20 cellular contexts compared by ENCODE assay signal in genomic region chr2:178513876-178514275, GRCh38. TPM values are rescaled to one million over a fixed set of nuclear protein-coding genes. Genes with fewer than 3 reads are reported as not detected.
DNase-seq lines count a peak whose midpoint lies in the region; ATAC-seq and TF ChIP-seq lines count a peak whose summit lies in the region.
"Had no signal": no experiment of that assay in that cellular context is flagged by ENCODE, and none has a peak within 500 bp of the region (broad histone marks: within the 10 kb centered on the region; RNA-seq: fewer than 3 reads in every experiment).

No MANE protein-coding gene starts in this region.

- intact Hi-C loops in right lobe of liver (cut with DNase I), result no loop called here

- H4K20me1 ChIP-seq in KMS-11 (ENCODE audit: insufficient read depth), result no peaks in the 10 kb centered on the region

- no peaks in the 10 kb centered on the region for H3K9me3 ChIP-seq in right lobe of liver
- no peaks in the 10 kb centered on the region for H3K9me3 ChIP-seq in effector memory CD4-positive, alpha-beta T cell (ENCODE audit: control insufficient read depth, low read length)
- H3K9me3 ChIP-seq: esophagus muscularis mucosa, heart right ventricle, lower lobe of right lung, sigmoid colon, SJSA1 had no signal

- TF ChIP-seq CTCF in KMS-11 (conservative IDR thresholded peaks at IDR 0.05; ENCODE audit: low read depth, low read length), result no peak
- TF ChIP-seq CTCF in right lobe of liver (IDR thresholded peaks at IDR 0.05), result no peak

- peaks cover 29% of the 10 kb centered on the region for H3K4me1 Mint-ChIP-seq in activated T-helper 17 cell treated with anti-CD3 and anti-CD28 coated beads, Interleukin-2, amount 50 U/mL, for 72 hours

- no peaks in the 10 kb centered on the region for H3K36me3 ChIP-seq in KMS-11 (ENCODE audit: insufficient read depth)
- peaks cover 0 to 5% (median 2%) of the 10 kb centered on the region in 4 donors for H3K36me3 ChIP-seq in right lobe of liver
- no peaks in the 10 kb centered on the region for H3K36me3 ChIP-seq in effector memory CD4-positive, alpha-beta T cell (ENCODE audit: control insufficient read depth, insufficient read depth, low read length)
- H3K36me3 ChIP-seq: SJSA1 had no signal

- H3K27me3 ChIP-seq in KMS-11 (ENCODE audit: insufficient read depth, low read depth) (no peaks in the 10 kb centered on the region), right lobe of liver (no peaks in the 10 kb centered on the region)
- no peaks in the 10 kb centered on the region for H3K27me3 ChIP-seq in effector memory CD4-positive, alpha-beta T cell (replicated peaks; ENCODE audit: control insufficient read depth, insufficient read depth, low read length, poor library complexity, severe bottlenecking)
- H3K27me3 ChIP-seq: esophagus muscularis mucosa, heart right ventricle, sigmoid colon, SJSA1 had no signal

- no peaks in the 10 kb centered on the region for H3K9me3 Mint-ChIP-seq in activated T-helper 17 cell treated with anti-CD3 and anti-CD28 coated beads, Interleukin-2, amount 50 U/mL, for 72 hours
- H3K9me3 Mint-ChIP-seq: activated naive CD8-positive, alpha-beta T cell treated with anti-CD3 and anti-CD28 coated beads, Interleukin-2, amount 50 U/mL, for 24 hours; central memory CD8-positive, alpha-beta T cell had no signal

- peak; percentile 18 for DNase-seq in AG20443 (ENCODE audit: low spot score)
- no peak for DNase-seq in right lobe of liver
- no peak for DNase-seq in effector memory CD4-positive, alpha-beta T cell
- DNase-seq in NCI-H2081 (lab: John Stamatoyannopoulos, UW), result no peak
- DNase-seq: activated CD4-positive, alpha-beta T cell treated with anti-CD3 and anti-CD28 coated beads for 1 hour; activated naive CD8-positive, alpha-beta T cell treated with anti-CD3 and anti-CD28 coated beads, Interleukin-2, amount 50 U/mL, for 24 hours; GF-D8; heart right ventricle; lower lobe of right lung; NCI-H187; NCI-H510A treated with DMSO at 0.1 percent for 48 hours; sigmoid colon; stimulated activated CD4-positive, alpha-beta T cell treated with anti-CD3 and anti-CD28 coated beads, Interleukin-2, amount 100 ng/mL, for 24 hours; T1000 had no signal

- H3K4me1 ChIP-seq in KMS-11 (ENCODE audit: low read depth, poor library complexity, severe bottlenecking), result peaks cover 39% of the 10 kb centered on the region
- H3K4me1 ChIP-seq in right lobe of liver, result no peaks in the 10 kb centered on the region
- H3K4me1 ChIP-seq in effector memory CD4-positive, alpha-beta T cell (ENCODE audit: control insufficient read depth, insufficient read depth, low read length, poor library complexity, severe bottlenecking), result no peaks in the 10 kb centered on the region
- H3K4me1 ChIP-seq: esophagus muscularis mucosa, heart right ventricle, lower lobe of right lung, sigmoid colon had no signal

- no peak for ATAC-seq in activated T-helper 17 cell treated with anti-CD3 and anti-CD28 coated beads, Interleukin-2, amount 50 U/mL, for 72 hours (replicated peaks)
- ATAC-seq in right lobe of liver (peak in 3 of 4 donors; percentile 16 to 51 (median 30)), HG02763 (IDR thresholded peaks at IDR 0.05; ENCODE audit: unreplicated experiment) (no peak)
- ATAC-seq: heart right ventricle, lower lobe of right lung had no signal

- H3K9ac ChIP-seq in KMS-11, result no peak overlapping the region

- H3K4me2 ChIP-seq in KMS-11, result peak overlapping the region; percentile 39

- H3K4me3 ChIP-seq in KMS-11 (IDR thresholded peaks at IDR 0.05; ENCODE audit: insufficient read depth, low read depth, low read length), result peak overlapping the region; percentile 8
- H3K4me3 ChIP-seq in right lobe of liver, result no peak overlapping the region
- no peak overlapping the region for H3K4me3 ChIP-seq in effector memory CD4-positive, alpha-beta T cell (ENCODE audit: insufficient read depth, low read depth, low read length, poor library complexity, severe bottlenecking)
- H3K4me3 ChIP-seq: esophagus muscularis mucosa, heart right ventricle, lower lobe of right lung, sigmoid colon, SJSA1 had no signal

- H3K27me3 Mint-ChIP-seq in activated T-helper 17 cell treated with anti-CD3 and anti-CD28 coated beads, Interleukin-2, amount 50 U/mL, for 72 hours, result no peaks in the 10 kb centered on the region
- H3K27me3 Mint-ChIP-seq: activated naive CD8-positive, alpha-beta T cell treated with anti-CD3 and anti-CD28 coated beads, Interleukin-2, amount 50 U/mL, for 24 hours; central memory CD8-positive, alpha-beta T cell had no signal

- H3K27ac Mint-ChIP-seq in activated T-helper 17 cell treated with anti-CD3 and anti-CD28 coated beads, Interleukin-2, amount 50 U/mL, for 72 hours, result peak overlapping the region; percentile 94

- H3K27ac ChIP-seq in KMS-11, result no peak overlapping the region
- H3K27ac ChIP-seq in right lobe of liver, result no peak overlapping the region
- H3K27ac ChIP-seq in effector memory CD4-positive, alpha-beta T cell (ENCODE audit: insufficient read depth, low read length, poor library complexity, severe bottlenecking), result no peak overlapping the region
- H3K27ac ChIP-seq: esophagus muscularis mucosa, heart right ventricle, lower lobe of right lung, sigmoid colon, SJSA1 had no signal

- peak overlapping the region; percentile 71 for H3K4me3 Mint-ChIP-seq in activated T-helper 17 cell treated with anti-CD3 and anti-CD28 coated beads, Interleukin-2, amount 50 U/mL, for 72 hours
- H3K4me3 Mint-ChIP-seq: central memory CD8-positive, alpha-beta T cell had no signal

- TF ChIP-seq POLR2A in right lobe of liver (IDR thresholded peaks at IDR 0.05), result no peak

- 78% methylated on average over 4 of the region's 4 CpGs for WGBS in right lobe of liver (ENCODE audit: insufficient coverage, low coverage, low lambda C conversion rate, missing lambda C conversion rate)

- H2AFZ ChIP-seq in KMS-11 (ENCODE audit: low read depth), result no peak overlapping the region

- H3K36me3 Mint-ChIP-seq in activated T-helper 17 cell treated with anti-CD3 and anti-CD28 coated beads, Interleukin-2, amount 50 U/mL, for 72 hours (ENCODE audit: low read depth), result peaks cover 60% of the 10 kb centered on the region

- H3K79me2 ChIP-seq in KMS-11 (ENCODE audit: insufficient read depth, low read depth), result no peaks in the 10 kb centered on the region

RNA-seq across cellular contexts. Expression of gene PLEKHA3, which starts 33.6 kb away (rescaled TPM):
- total RNA-seq in activated T-helper 17 cell treated with anti-CD3 and anti-CD28 coated beads, Interleukin-2, amount 50 U/mL, for 72 hours, result 10 to 100 TPM; 17.9 to 26.4 TPM
- total RNA-seq in right lobe of liver, result 10 to 100 TPM in 4 of 6 experiments, 1 to 10 TPM in 2; 4.4 to 21.2 (median 15.1) TPM

RNA-seq across cellular contexts. Expression of gene FKBP7, which starts 35.5 kb away (rescaled TPM):
- total RNA-seq in activated T-helper 17 cell treated with anti-CD3 and anti-CD28 coated beads, Interleukin-2, amount 50 U/mL, for 72 hours, result 1 to 10 TPM; 1.7 to 2.6 TPM
- 10 to 100 TPM in 1 of 6 experiments, 1 to 10 TPM in 5; 2.5 to 12.7 (median 4.8) TPM for total RNA-seq in right lobe of liver

Comparison
In these comparisons a context has a peak if more than half of its experiments do, and no peak if none do; other contexts are left out.
1. ATAC-seq: peak in right lobe of liver (3 of 4); none in activated T-helper 17 cell treated with anti-CD3 and anti-CD28 coated beads, Interleukin-2, amount 50 U/mL, for 72 hours (single experiment) and HG02763 (single experiment).